ENCODE assay signal across 7 cellular contexts in the genomic region with DNA sequence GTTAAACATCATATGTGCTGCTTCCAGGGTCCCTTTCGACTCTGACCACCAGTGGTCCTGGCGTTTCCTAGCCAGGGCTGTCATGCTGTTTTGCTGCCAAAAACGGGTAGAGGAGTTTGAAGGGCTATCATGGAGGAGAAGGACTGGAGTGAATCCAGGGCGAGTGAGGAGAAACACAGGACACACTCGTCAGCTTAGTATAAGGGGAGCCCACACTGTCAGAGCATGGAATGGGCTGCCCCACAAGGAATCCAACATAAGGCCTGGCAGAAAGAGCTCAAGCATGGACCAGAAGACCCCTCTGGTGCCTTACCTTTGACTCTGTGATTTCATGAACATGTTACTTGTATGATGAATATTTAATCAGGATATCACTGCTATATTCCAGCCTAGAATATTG.
"Had no signal": no experiment of that assay in that cellular context is flagged by ENCODE, and none has a peak within 500 bp of the region (broad histone marks: within the 10 kb centered on the region; RNA-seq: fewer than 3 reads in every experiment).

No MANE protein-coding gene starts in this region.

- H3K4me2 ChIP-seq: GM23338 had no signal

- H3K27ac ChIP-seq: GM23248 had no signal

- H3K36me3 ChIP-seq: HAP-1 had no signal

- H3K4me3 ChIP-seq: GM23248, GM23338, HAP-1 had no signal

- H3K27ac Mint-ChIP-seq: GM23338, HFFc6 had no signal

- DNase-seq: GM23248, GOT3, H7, HCEC 1CT, HFFc6 had no signal

- H3K9me3 ChIP-seq: HAP-1 had no signal

- H3K4me1 Mint-ChIP-seq: GM23338 had no signal

- H3K4me3 Mint-ChIP-seq: GM23338, HFFc6 had no signal

- H3K9ac ChIP-seq: GM23248 had no signal

- H3K4me1 ChIP-seq: HAP-1 had no signal

- H2AFZ ChIP-seq: GM23248, GM23338 had no signal
